Comparison of ENCODE assay signal across 30 cellular contexts in the genomic region with DNA sequence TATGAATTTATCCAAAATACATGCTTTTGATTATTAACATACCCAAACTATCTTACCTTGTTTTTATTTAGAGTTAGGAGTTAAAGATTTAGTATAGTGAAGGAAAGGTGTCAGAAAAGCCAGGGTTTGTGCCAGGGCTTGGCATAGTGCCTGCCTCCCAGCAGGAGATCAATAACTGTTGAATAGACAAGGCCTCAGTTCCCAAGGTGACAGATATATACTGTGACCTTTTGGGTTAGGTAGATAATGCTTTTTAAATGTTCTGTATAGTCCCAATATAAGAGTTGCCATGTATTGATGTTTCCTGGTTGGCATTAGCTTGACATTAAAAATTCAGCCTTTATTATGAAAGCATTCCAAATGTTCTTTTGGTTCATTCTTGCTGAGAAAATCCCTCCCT.
DNase-seq lines count a peak whose midpoint lies in the region; ATAC-seq, FAIRE-seq and TF ChIP-seq lines count a peak whose summit lies in the region.
"Had no signal": no experiment of that assay in that cellular context is flagged by ENCODE, and none has a peak within 500 bp of the region (broad histone marks: within the 10 kb centered on the region; RNA-seq: fewer than 3 reads in every experiment).

No MANE protein-coding gene starts in this region.

- H3K4me3 ChIP-seq in right lobe of liver (no peak overlapping the region), HepG2 (replicated peaks in 1 of 3; ENCODE audit: insufficient read depth in 1 of 3, low read depth in 2 of 3, low read length in 3 of 3) (no peak overlapping the region)
- H3K4me3 ChIP-seq: BLaER1 treated with 17β-estradiol and CSF1 and Interleukin-3, amounts not matched to agents 10 nM and 100 nM; sigmoid colon had no signal

- no peak overlapping the region for H3K9ac ChIP-seq in HepG2 (ENCODE audit: insufficient read depth, low read depth, low read length)

- ATAC-seq in right lobe of liver (peak in 2 of 4 donors; percentile 32 to 46), HepG2 (no peak)
- ATAC-seq: left ventricle myocardium superior had no signal

- no peaks in the 10 kb centered on the region for H3K4me1 Mint-ChIP-seq in nephron progenitor cell
- no peaks in the 10 kb centered on the region for H3K4me1 Mint-ChIP-seq in activated T-helper 2 cell treated with anti-CD3 and anti-CD28 coated beads, Interferon-gamma antibody, Interleukin-2, Interleukin-4, amounts not matched to agents 10 μg/mL and 5 μg/mL and 100 μg/mL, durations not matched to agents 14 hours and 24 hours and 36 hours (ENCODE audit: low read depth)

- H3K9me3 ChIP-seq in right lobe of liver (no peaks in the 10 kb centered on the region), HepG2 (ENCODE audit: low read length) (no peaks in the 10 kb centered on the region)
- H3K9me3 ChIP-seq: BLaER1 treated with 17β-estradiol and CSF1 and Interleukin-3, amounts not matched to agents 10 nM and 100 nM; sigmoid colon had no signal

- POLR2A ChIA-PET in HepG2 (lab: Yijun Ruan, JAX), result no interaction called here

- peaks cover 3% of the 10 kb centered on the region for H3K27me3 Mint-ChIP-seq in nephron progenitor cell (ENCODE audit: low read depth, poor library complexity)
- H3K27me3 Mint-ChIP-seq in activated T-helper 2 cell treated with anti-CD3 and anti-CD28 coated beads, Interferon-gamma antibody, Interleukin-2, Interleukin-4, amounts not matched to agents 10 μg/mL and 5 μg/mL and 100 μg/mL, durations not matched to agents 14 hours and 24 hours and 36 hours (ENCODE audit: low read depth), result peaks cover 2% of the 10 kb centered on the region
- H3K27me3 Mint-ChIP-seq: brain had no signal

- H3K4me1 ChIP-seq in right lobe of liver (no peaks in the 10 kb centered on the region), HepG2 (ENCODE audit: insufficient read depth, low read length) (no peaks in the 10 kb centered on the region)
- H3K4me1 ChIP-seq: sigmoid colon had no signal

- H3K4me2 ChIP-seq in HepG2 (ENCODE audit: low read depth, low read length), result no peak overlapping the region

- H3K79me2 ChIP-seq in HepG2 (ENCODE audit: insufficient read depth, low read length), result no peaks in the 10 kb centered on the region

- intact Hi-C loops in right lobe of liver (cut with DNase I), result no loop called here
- intact Hi-C loops in HepG2 (cut with micrococcal nuclease; ENCODE audit: unreplicated experiment), result no loop called here
- intact Hi-C loops in activated T-helper 2 cell treated with anti-CD3 and anti-CD28 coated beads, Interferon-gamma antibody, Interleukin-2, Interleukin-4, amounts not matched to agents 10 μg/mL and 5 μg/mL and 100 μg/mL, durations not matched to agents 14 hours and 24 hours and 36 hours (cut with micrococcal nuclease), result no loop called here

- no peak for FAIRE-seq in HepG2 (lab: Jason Lieb, UNC)
- no peak for FAIRE-seq in frontal cortex (lab: Jason Lieb, UNC)
- FAIRE-seq: D721Med, G401.6, H54 had no signal

- TF ChIP-seq EP300 in HepG2 (IDR thresholded peaks at IDR 0.05; ENCODE audit: low read depth in 2 of 2, low read length in 2 of 2) (no peak), HepG2 (CRISPR knock-in tag; IDR thresholded peaks at IDR 0.05; ENCODE audit: borderline replicate concordance) (no peak)

- H3K27ac ChIP-seq in right lobe of liver (no peak overlapping the region), HepG2 (ENCODE audit: extremely low read length, insufficient read depth, low read length) (no peak overlapping the region)
- H3K27ac ChIP-seq: sigmoid colon, WERI-Rb-1 had no signal

- peaks cover 6% of the 10 kb centered on the region for H3K9me3 Mint-ChIP-seq in nephron progenitor cell
- no peaks in the 10 kb centered on the region for H3K9me3 Mint-ChIP-seq in activated T-helper 2 cell treated with anti-CD3 and anti-CD28 coated beads, Interferon-gamma antibody, Interleukin-2, Interleukin-4, amounts not matched to agents 10 μg/mL and 5 μg/mL and 100 μg/mL, durations not matched to agents 14 hours and 24 hours and 36 hours
- H3K9me3 Mint-ChIP-seq: immature natural killer cell had no signal

- no TSS peak for BruUV-seq in HepG2 (replicated peaks; lab: Mats Ljungman, UMichigan)

- H3K27me3 ChIP-seq in right lobe of liver (no peaks in the 10 kb centered on the region), HepG2 (ENCODE audit: control insufficient read depth in 1 of 2, insufficient read depth in 2 of 2, low read length in 2 of 2) (no peaks in the 10 kb centered on the region)
- H3K27me3 ChIP-seq: BLaER1 treated with 17β-estradiol and CSF1 and Interleukin-3, amounts not matched to agents 10 nM and 100 nM; sigmoid colon had no signal

- H3K4me3 Mint-ChIP-seq in nephron progenitor cell, result no peak overlapping the region
- H3K4me3 Mint-ChIP-seq in activated T-helper 2 cell treated with anti-CD3 and anti-CD28 coated beads, Interferon-gamma antibody, Interleukin-2, Interleukin-4, amounts not matched to agents 10 μg/mL and 5 μg/mL and 100 μg/mL, durations not matched to agents 14 hours and 24 hours and 36 hours (ENCODE audit: low read depth), result no peak overlapping the region
- H3K4me3 Mint-ChIP-seq: immature natural killer cell, nephron had no signal

- CTCF ChIA-PET in HepG2 (lab: Yijun Ruan, JAX; ENCODE audit: low intra/inter-chr PET ratio, low total read pairs), result no interaction called here

- DNase-seq in right lobe of liver, result peak in 2 of 3 donors; percentile 35 to 52
- DNase-seq in HepG2 (ENCODE audit: low spot score), result no peak
- DNase-seq in NCI-H146 (lab: John Stamatoyannopoulos, UW), result peak; percentile 85
- DNase-seq in NCI-H774 (lab: John Stamatoyannopoulos, UW), result peak; percentile 42
- no peak for DNase-seq in nephron progenitor cell
- no peak for DNase-seq in T-helper 1 cell
- DNase-seq in frontal cortex (ENCODE audit: low spot score in 2 of 2), result no peak
- no peak for DNase-seq in activated T-helper 2 cell treated with anti-CD3 and anti-CD28 coated beads, Interferon-gamma antibody, Interleukin-2, Interleukin-4, amounts not matched to agents 10 μg/mL and 5 μg/mL and 100 μg/mL, durations not matched to agents 14 hours and 24 hours and 36 hours (ENCODE audit: low spot score)
- DNase-seq: activated CD4-positive, alpha-beta T cell treated with anti-CD3 and anti-CD28 coated beads, Interleukin-2, amount 50 U/mL, for 4 hours; activated CD8-positive, alpha-beta memory T cell treated with anti-CD3 and anti-CD28 coated beads, Interleukin-2, amount 50 U/mL, for 48 hours; activated effector memory CD4-positive, alpha-beta T cell treated with Interleukin-2 at 50 U/mL for 16 hours; effector CD8-positive, alpha-beta T cell; erythroblast; foreskin fibroblast; immature natural killer cell; left ventricle myocardium superior; midbrain; posterior cingulate gyrus; RPMI8226; sigmoid colon; stimulated activated CD4-positive, alpha-beta T cell treated with anti-CD3 and anti-CD28 coated beads, Interleukin-15, amount 100 ng/mL, for 24 hours; T-helper 2 cell; trophoblast cell; WERI-Rb-1 had no signal

- no peak overlapping the region for H2AFZ ChIP-seq in HepG2 (ENCODE audit: low read length)

- no peaks in the 10 kb centered on the region for H3K36me3 Mint-ChIP-seq in nephron progenitor cell (ENCODE audit: low read depth)
- H3K36me3 Mint-ChIP-seq in activated T-helper 2 cell treated with anti-CD3 and anti-CD28 coated beads, Interferon-gamma antibody, Interleukin-2, Interleukin-4, amounts not matched to agents 10 μg/mL and 5 μg/mL and 100 μg/mL, durations not matched to agents 14 hours and 24 hours and 36 hours (ENCODE audit: low read depth), result no peaks in the 10 kb centered on the region
- H3K36me3 Mint-ChIP-seq: brain, immature natural killer cell had no signal

- no peaks in the 10 kb centered on the region for H3K36me3 ChIP-seq in right lobe of liver
- H3K36me3 ChIP-seq in HepG2 (replicated peaks in 1 of 2; ENCODE audit: control insufficient read depth in 1 of 2, insufficient read depth in 2 of 2, low read length in 2 of 2), result no peaks in the 10 kb centered on the region
- H3K36me3 ChIP-seq: BLaER1 treated with 17β-estradiol and CSF1 and Interleukin-3, amounts not matched to agents 10 nM and 100 nM; sigmoid colon; WERI-Rb-1 had no signal

- no peaks in the 10 kb centered on the region for H4K20me1 ChIP-seq in HepG2 (ENCODE audit: insufficient read depth, low read length)
- H4K20me1 ChIP-seq: BLaER1 treated with 17β-estradiol and CSF1 and Interleukin-3, amounts not matched to agents 10 nM and 100 nM had no signal

- no peak for TF ChIP-seq CTCF in right lobe of liver (IDR thresholded peaks at IDR 0.05)
- no peak for TF ChIP-seq CTCF in HepG2 (CRISPR knock-in tag; IDR thresholded peaks at IDR 0.05)
- no peak for TF ChIP-seq CTCF in nephron progenitor cell (IDR thresholded peaks at IDR 0.05)

- TF ChIP-seq RAD21 in HepG2 (CRISPR knock-in tag; IDR thresholded peaks at IDR 0.05), result no peak

- no peak for TF ChIP-seq POLR2A in right lobe of liver (IDR thresholded peaks at IDR 0.05)
- TF ChIP-seq POLR2A in HepG2 (IDR thresholded peaks at IDR 0.05; ENCODE audit: insufficient read depth in 1 of 2, low read depth in 2 of 2, low read length in 2 of 2), result no peak

- no peak overlapping the region for H3K27ac Mint-ChIP-seq in nephron progenitor cell
- no peak overlapping the region for H3K27ac Mint-ChIP-seq in activated T-helper 2 cell treated with anti-CD3 and anti-CD28 coated beads, Interferon-gamma antibody, Interleukin-2, Interleukin-4, amounts not matched to agents 10 μg/mL and 5 μg/mL and 100 μg/mL, durations not matched to agents 14 hours and 24 hours and 36 hours
- H3K27ac Mint-ChIP-seq: immature natural killer cell had no signal

- in situ Hi-C loops in HepG2 (cut with HindIII; ENCODE audit: extremely low pct_ligation_motif_present, low pct_unique_long_range_greater_than_20kb), result no loop called here

TF ChIP-seq in HepG2, 621 proteins besides CTCF, POLR2A, EP300 and RAD21 (continues in another document):
- TF ChIP-seq SP2 (CRISPR knock-in tag; IDR thresholded peaks at IDR 0.05), result no peak
- TF ChIP-seq ELF4 (CRISPR knock-in tag; IDR thresholded peaks at IDR 0.05; ENCODE audit: borderline replicate concordance), result no peak
- TF ChIP-seq NR2F2 (IDR thresholded peaks at IDR 0.05; ENCODE audit: borderline replicate concordance, low read depth), result no peak
- no peak for TF ChIP-seq NKX3-1 (CRISPR knock-in tag; IDR thresholded peaks at IDR 0.05)
- TF ChIP-seq RCOR2 (CRISPR knock-in tag; IDR thresholded peaks at IDR 0.05), result no peak
- no peak for TF ChIP-seq TOE1 (CRISPR knock-in tag; IDR thresholded peaks at IDR 0.05)
- no peak for TF ChIP-seq ERF (CRISPR knock-in tag; IDR thresholded peaks at IDR 0.05)
- TF ChIP-seq TMF1 (CRISPR knock-in tag; IDR thresholded peaks at IDR 0.05; ENCODE audit: low read depth), result no peak

Comparison
In these comparisons a context has a peak if more than half of its experiments do, and no peak if none do; other contexts are left out.
1. DNase-seq: peak in right lobe of liver (2 of 3), NCI-H146 (single experiment) and NCI-H774 (single experiment); none in HepG2 (single experiment), nephron progenitor cell (single experiment), T-helper 1 cell (0 of 5), frontal cortex (0 of 2) and activated T-helper 2 cell treated with anti-CD3 and anti-CD28 coated beads, Interferon-gamma antibody, Interleukin-2, Interleukin-4, amounts not matched to agents 10 μg/mL and 5 μg/mL and 100 μg/mL, durations not matched to agents 14 hours and 24 hours and 36 hours (single experiment).